In the genomic region with DNA sequence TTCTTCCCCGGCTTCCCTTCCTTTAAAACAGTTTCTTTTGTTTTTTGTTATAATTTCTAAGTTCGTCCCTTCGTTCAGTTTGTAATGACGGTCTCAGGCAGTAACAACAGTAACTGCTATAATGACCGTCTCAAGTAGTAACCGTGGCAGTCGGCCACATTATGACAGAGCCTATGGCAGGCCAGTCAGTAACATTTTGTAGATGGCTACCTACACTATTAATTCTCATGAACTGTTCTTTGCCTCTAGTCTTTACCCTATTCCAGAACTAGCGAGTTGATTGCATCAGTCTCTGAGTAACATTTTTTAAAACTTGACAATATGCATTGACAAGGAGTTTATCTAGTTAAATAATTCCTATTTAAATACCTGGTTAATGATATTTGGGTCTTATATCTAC, we compare ENCODE assay signal across 19 cellular contexts. TPM values are rescaled to one million over a fixed set of nuclear protein-coding genes. Genes with fewer than 3 reads are reported as not detected.
A peak's percentile ranks its signal among the peaks of the same experiment; 100 is the strongest.
DNase-seq lines count a peak whose midpoint lies in the region; ATAC-seq, FAIRE-seq and TF ChIP-seq lines count a peak whose summit lies in the region.
"Had no signal": no experiment of that assay in that cellular context is flagged by ENCODE, and none has a peak within 500 bp of the region (broad histone marks: within the 10 kb centered on the region; RNA-seq: fewer than 3 reads in every experiment).

No MANE protein-coding gene starts in this region.

- no peaks in the 10 kb centered on the region for H3K36me3 Mint-ChIP-seq in GM23338 (ENCODE audit: low read depth)
- H3K36me3 Mint-ChIP-seq: CD4-positive, alpha-beta memory T cell had no signal

- intact Hi-C loops in K562 (cut with micrococcal nuclease) (no loop called here), right lobe of liver (cut with DNase I) (no loop called here), aorta (cut with DNase I) (no loop called here)

- H3K9me3 ChIP-seq in K562 (replicated peaks; ENCODE audit: control insufficient read depth, insufficient read depth, low read depth, low read length) (no peaks in the 10 kb centered on the region), right lobe of liver (no peaks in the 10 kb centered on the region), aorta (ENCODE audit: control insufficient read depth, low read length) (no peaks in the 10 kb centered on the region)
- H3K9me3 ChIP-seq: HAP-1 had no signal

- H3K36me3 ChIP-seq in GM23338 (ENCODE audit: insufficient read depth), result no peaks in the 10 kb centered on the region
- no peaks in the 10 kb centered on the region for H3K36me3 ChIP-seq in K562 (ENCODE audit: control insufficient read depth, insufficient read depth, low read length)
- H3K36me3 ChIP-seq in right lobe of liver, result no peaks in the 10 kb centered on the region
- H3K36me3 ChIP-seq in aorta (ENCODE audit: control insufficient read depth in 1 of 2, insufficient read depth in 2 of 2, low read length in 1 of 2), result no peaks in the 10 kb centered on the region
- H3K36me3 ChIP-seq: HAP-1 had no signal

- no peak for FAIRE-seq in K562 (lab: Jason Lieb, UNC)
- FAIRE-seq: G401.6, GM12892, H54 had no signal

- H3K4me1 ChIP-seq in GM23338 (ENCODE audit: insufficient read depth) (no peaks in the 10 kb centered on the region), K562 (replicated peaks in 1 of 2; ENCODE audit: control insufficient read depth in 2 of 2, insufficient read depth in 2 of 2, low read length in 2 of 2) (no peaks in the 10 kb centered on the region), right lobe of liver (peaks cover 0 to 16% (median 6%) of the 10 kb centered on the region in 4 donors), aorta (ENCODE audit: control insufficient read depth in 1 of 2, insufficient read depth in 2 of 2, low read length in 2 of 2) (peaks cover 5 to 8% of the 10 kb centered on the region in 2 donors)
- H3K4me1 ChIP-seq: HAP-1 had no signal

- H3K4me2 ChIP-seq in GM23338 (no peak overlapping the region), K562 (ENCODE audit: insufficient read depth, low read length) (no peak overlapping the region)

- H3K4me3 ChIP-seq in GM23338 (no peak overlapping the region), K562 (no peak overlapping the region), right lobe of liver (peak overlapping the region; percentile 7 to 49 (median 45)), aorta (ENCODE audit: low read length in 2 of 2) (no peak overlapping the region)
- H3K4me3 ChIP-seq: GM23248, HAP-1 had no signal

- CTCF ChIA-PET in K562 (lab: Yijun Ruan, JAX; ENCODE audit: low intra/inter-chr PET ratio), result no interaction called here

- 2% methylated on average over 8 of the region's 8 CpGs for WGBS in K562 (ENCODE audit: insufficient coverage, low coverage, missing lambda C conversion rate)
- WGBS in right lobe of liver (ENCODE audit: insufficient coverage, low coverage, low lambda C conversion rate, missing lambda C conversion rate), result 28% methylated on average over 8 of the region's 8 CpGs
- WGBS in aorta, 2 donors, result 47 to 60% methylated on average over 8 of the region's 8 CpGs

- in situ Hi-C loops in K562 (cut with MboI), result no loop called here

- TF ChIP-seq POLR2A in K562 (conservative IDR thresholded peaks at IDR 0.05) (no peak), right lobe of liver (IDR thresholded peaks at IDR 0.05) (no peak)

- no peaks in the 10 kb centered on the region for H3K9me1 ChIP-seq in K562 (ENCODE audit: control insufficient read depth, insufficient read depth, low read length)

- no peaks in the 10 kb centered on the region for H3K27me3 ChIP-seq in GM23338 (ENCODE audit: insufficient read depth)
- H3K27me3 ChIP-seq in K562 (ENCODE audit: control insufficient read depth in 2 of 2, insufficient read depth in 2 of 2, low read length in 2 of 2), result no peaks in the 10 kb centered on the region
- no peaks in the 10 kb centered on the region for H3K27me3 ChIP-seq in right lobe of liver
- no peaks in the 10 kb centered on the region for H3K27me3 ChIP-seq in aorta (ENCODE audit: control insufficient read depth in 1 of 2, insufficient read depth in 2 of 2, low read length in 1 of 2)

- no peak overlapping the region for H3K9ac ChIP-seq in K562 (ENCODE audit: insufficient read depth in 1 of 2, low read depth in 2 of 2, low read length in 2 of 2)
- H3K9ac ChIP-seq: GM23248 had no signal

- no peaks in the 10 kb centered on the region for H3F3A ChIP-seq in GM23338 (replicated peaks; ENCODE audit: low read depth)

- H2AFZ ChIP-seq in GM23338 (peak overlapping the region; percentile 56; the same call in 1 of the 2 replicates), K562 (ENCODE audit: low read depth, low read length) (no peak overlapping the region)
- H2AFZ ChIP-seq: GM23248 had no signal

- POLR2A ChIA-PET in K562 (lab: Yijun Ruan, JAX), result no interaction called here

- H3K27me3 Mint-ChIP-seq in GM23338 (ENCODE audit: insufficient read depth, low read depth, poor library complexity), result peaks cover 2% of the 10 kb centered on the region

- no peak for TF ChIP-seq EP300 in K562 (IDR thresholded peaks at IDR 0.05; ENCODE audit: low read length)

- H4K20me1 ChIP-seq in GM23338 (replicated peaks; ENCODE audit: insufficient read depth), result no peaks in the 10 kb centered on the region
- H4K20me1 ChIP-seq in K562 (replicated peaks; ENCODE audit: control insufficient read depth, insufficient read depth, low read length), result no peaks in the 10 kb centered on the region

- 0 out of 2 replicates have a peak, but pooled peaks cover 3% of the 10 kb centered on the region for H3K9me2 ChIP-seq in GM23338 (ENCODE audit: insufficient read depth)

- no peak for TF ChIP-seq RAD21 in K562 (CRISPR knock-in tag; conservative IDR thresholded peaks at IDR 0.05 in 1 of 2, IDR thresholded peaks at IDR 0.05 in 1 of 2)

- TF ChIP-seq CTCF in GM23338 (conservative IDR thresholded peaks at IDR 0.05; ENCODE audit: low read depth in 2 of 2) (no peak), K562 (IDR thresholded peaks at IDR 0.05 in 2 of 3, conservative IDR thresholded peaks at IDR 0.05 in 1 of 3; ENCODE audit: insufficient read depth in 2 of 3, low read depth in 1 of 3, low read length in 3 of 3) (no peak), right lobe of liver (IDR thresholded peaks at IDR 0.05) (no peak)

- H3K79me2 ChIP-seq in GM23338 (replicated peaks; ENCODE audit: insufficient read depth), result no peaks in the 10 kb centered on the region
- H3K79me2 ChIP-seq in K562 (ENCODE audit: control insufficient read depth, insufficient read depth, low read length), result no peaks in the 10 kb centered on the region

- no peak overlapping the region for H3K27ac Mint-ChIP-seq in GM23338
- H3K27ac Mint-ChIP-seq: CD4-positive, alpha-beta memory T cell; HFFc6 had no signal

- no peak overlapping the region for H3K4me3 Mint-ChIP-seq in GM23338
- H3K4me3 Mint-ChIP-seq: CD4-positive, alpha-beta memory T cell; HFFc6 had no signal

- H3K27ac ChIP-seq in GM23338 (ENCODE audit: low read depth), result no peak overlapping the region
- H3K27ac ChIP-seq in K562 (ENCODE audit: extremely low read depth, low read depth, low read length), result no peak overlapping the region
- peak overlapping the region; percentile 42 to 81 (median 79) for H3K27ac ChIP-seq in right lobe of liver
- no peak overlapping the region for H3K27ac ChIP-seq in caudate nucleus (ENCODE audit: low read depth, low read length)
- H3K27ac ChIP-seq in aorta (ENCODE audit: low read depth in 1 of 2, low read length in 2 of 2), result no peak overlapping the region
- H3K27ac ChIP-seq: GM23248 had no signal

- no TSS peak for BruUV-seq in K562 (replicated peaks; lab: Mats Ljungman, UMichigan)

- no peak for ATAC-seq in GM23338
- peak; percentile 52; the same call in 2 of the 3 replicates for ATAC-seq in K562
- ATAC-seq in left lobe of liver, result peak; percentile 41
- ATAC-seq in right lobe of liver, result peak; percentile 58 to 71 (median 66)
- no peak for ATAC-seq in GM19452 (IDR thresholded peaks at IDR 0.05; ENCODE audit: unreplicated experiment)
- ATAC-seq in aorta (ENCODE audit: low FRiP score), result no peak

- DNase-seq in GM23338 (ENCODE audit: low spot score) (no peak), K562 (ENCODE audit: extremely low read depth in 1 of 4, low spot score in 3 of 4) (no peak), left lobe of liver (ENCODE audit: low spot score) (no peak), right lobe of liver (no peak), caudate nucleus (lab: John Stamatoyannopoulos, UW) (no peak), KG1 (lab: John Stamatoyannopoulos, UW) (no peak), aorta (no peak)
- DNase-seq: C1 segment of cervical spinal cord; CD4-positive, alpha-beta memory T cell; COR-L47; DMS153; DND-41; GM23248; HFFc6 had no signal

- H3K4me1 Mint-ChIP-seq in GM23338, result no peaks in the 10 kb centered on the region

- H3K9me3 Mint-ChIP-seq in GM23338, result no peaks in the 10 kb centered on the region

TF ChIP-seq in GM23338, 12 proteins besides CTCF, POLR2A, EP300 and RAD21 (continues in another document):
- no peak for TF ChIP-seq ZNF331 (CRISPR knock-in tag; IDR thresholded peaks at IDR 0.05; ENCODE audit: low read depth)
- TF ChIP-seq NANOG (IDR thresholded peaks at IDR 0.05; ENCODE audit: borderline replicate concordance), result no peak

TF ChIP-seq in K562, 482 proteins besides CTCF, POLR2A, EP300 and RAD21 (continues in another document):
- TF ChIP-seq TFAM (CRISPR knock-in tag; conservative IDR thresholded peaks at IDR 0.05), result no peak

RNA-seq across cellular contexts. Expression of gene ADGRG6, which starts 43.0 kb away (rescaled TPM):
- total RNA-seq in GM23338 (2014; rRNA removed; shearing (Covaris generic)), result 4.9 and 7.7 TPM in 2 replicates
- 1.3 and 1.8 TPM in 2 replicates for polyA plus RNA-seq in GM23338 (2016; fragmentation: Nextera tagmentation; extraction: Ambion mirVana)
- total RNA-seq in K562 (2011; cell fraction: chromatin; rRNA removed; ENCODE audit: low replicate concordance), result 0.25 and 0.35 TPM in 2 replicates
- total RNA-seq in K562 (2011; cell fraction: nucleolus; rRNA removed), result not detected in 2 replicates
- 0.08 and 0.59 TPM in 2 replicates for total RNA-seq in K562 (2011; cell fraction: nucleoplasm; rRNA removed)
- under 0.01 and 0.05 TPM in 2 replicates for total RNA-seq in K562 (2014; rRNA removed)
- total RNA-seq in K562 (2014; rRNA removed; fragmentation: Illumina TruSeq; extraction: Trizol), result under 0.01 TPM in 1 of 2 replicates, not detected in the other
- total RNA-seq in K562 (2015; rRNA removed; fragmentation: Illumina TruSeq; extraction: Trizol), result not detected in 2 replicates
- total RNA-seq in K562 (2021), result 0.11 and 0.13 TPM in 2 replicates
- polyA plus RNA-seq in K562 (2011; rRNA removed), result 0.04 and 0.06 TPM in 2 replicates
- polyA plus RNA-seq in K562 (2011; cell fraction: cytosol; rRNA removed), result 0.07 and 0.10 TPM in 2 replicates
- polyA plus RNA-seq in K562 (2011; cell fraction: nucleus; rRNA removed), result 0.13 and 0.27 TPM in 2 replicates
- polyA plus RNA-seq in K562 (2012), result 0.03 and 0.07 TPM in 2 replicates
- polyA plus RNA-seq in K562 (2014; fragmentation: Illumina TruSeq; extraction: Trizol), result not detected in 2 replicates
- not detected for polyA plus RNA-seq in K562 (2014; fragmentation: Nextera tagmentation; extraction: Ambion mirVana)
- not detected in 2 replicates for polyA plus RNA-seq in K562 (2014; rRNA removed)
- polyA minus RNA-seq in K562 (2011; rRNA and poly(A)+ RNA removed), result 0.11 and 0.18 TPM in 2 replicates
- 1.7 TPM in 1 of 2 replicates, not detected in the other for polyA minus RNA-seq in K562 (2011; cell fraction: cytosol; rRNA and poly(A)+ RNA removed)
- polyA minus RNA-seq in K562 (2011; cell fraction: nucleus; rRNA and poly(A)+ RNA removed), result 0.11 and 0.13 TPM in 2 replicates
- total RNA-seq in left lobe of liver, result 84.4 TPM
- 100 to 1,000 TPM in 3 of 6 experiments, 10 to 100 TPM in 3; 49.6 to 114 (median 94.6) TPM for total RNA-seq in right lobe of liver
- total RNA-seq in aorta, result 10 to 100 TPM; 14.3 to 15.7 TPM
- 1 to 10 TPM in 1 of 2 donors, under 1 TPM in 1; 0.18 to 1.3 TPM for polyA plus RNA-seq in aorta
- polyA plus RNA-seq: CD4-positive, alpha-beta memory T cell had no signal

Comparison
In these comparisons a context has a peak if more than half of its experiments do, and no peak if none do; other contexts are left out.
1. ATAC-seq: peak in K562 (single experiment), left lobe of liver (single experiment) and right lobe of liver (4 of 4); none in GM23338 (single experiment), GM19452 (single experiment) and aorta (single experiment).
2. H3K27ac ChIP-seq: peak in right lobe of liver (3 of 3); none in GM23338 (single experiment), K562 (single experiment), caudate nucleus (single experiment) and aorta (0 of 2).
3. H3K4me3 ChIP-seq: peak in right lobe of liver (3 of 3); none in GM23338 (single experiment), K562 (single experiment) and aorta (0 of 2).